In the genomic region with DNA sequence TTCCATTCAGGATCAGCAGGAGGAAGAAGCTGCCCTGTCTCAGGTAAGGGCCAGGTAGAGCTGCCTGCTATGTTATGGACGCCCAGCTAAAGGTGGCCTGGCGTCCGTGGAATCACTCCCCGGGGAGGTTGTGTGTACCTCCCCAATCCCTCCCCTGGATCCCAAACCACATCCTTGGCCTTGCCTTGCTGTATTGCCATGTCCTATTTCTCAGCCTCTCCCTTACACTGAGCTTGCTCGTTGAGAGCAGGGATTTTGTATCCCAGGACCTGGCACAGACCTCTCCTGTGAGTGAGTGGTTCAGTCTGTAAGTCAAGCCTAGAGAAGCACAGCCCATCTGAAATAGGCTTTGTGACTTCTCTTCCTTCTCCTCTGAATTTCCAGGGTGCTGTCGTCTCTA, we compare ENCODE assay signal across 11 cellular contexts. TPM values are rescaled to one million over a fixed set of nuclear protein-coding genes. Genes with fewer than 3 reads are reported as not detected.
DNase-seq lines count a peak whose midpoint lies in the region; ATAC-seq and TF ChIP-seq lines count a peak whose summit lies in the region.
"Had no signal": no experiment of that assay in that cellular context is flagged by ENCODE, and none has a peak within 500 bp of the region (broad histone marks: within the 10 kb centered on the region; RNA-seq: fewer than 3 reads in every experiment).

No MANE protein-coding gene starts in this region.

- POLR2A ChIA-PET in naive thymus-derived CD4-positive, alpha-beta T cell (lab: Charles Lee), result no interaction called here

- DNase-seq in astrocyte of the cerebellum (ENCODE audit: low read depth), result peak; percentile 65
- DNase-seq in left ventricle myocardium inferior, result no peak
- no peak for DNase-seq in gastrocnemius medialis
- DNase-seq in stimulated activated CD8-positive, alpha-beta memory T cell treated with anti-CD3 and anti-CD28 coated beads, Interleukin-4, amount 100 ng/mL, for 48 hours, result no peak
- DNase-seq in naive thymus-derived CD4-positive, alpha-beta T cell, result no peak
- no peak for DNase-seq in NCI-H345 (lab: John Stamatoyannopoulos, UW)
- DNase-seq: activated naive CD4-positive, alpha-beta T cell treated with anti-CD3 and anti-CD28 coated beads for 36 hours; naive B cell had no signal

- H3K9ac ChIP-seq in BLaER1, result peak overlapping the region; percentile 58

- H3K36me3 ChIP-seq in BLaER1, result peaks cover 41% of the 10 kb centered on the region
- H3K36me3 ChIP-seq in left ventricle myocardium inferior, result no peaks in the 10 kb centered on the region
- no peaks in the 10 kb centered on the region for H3K36me3 ChIP-seq in gastrocnemius medialis
- H3K36me3 ChIP-seq in naive thymus-derived CD4-positive, alpha-beta T cell (ENCODE audit: control insufficient read depth in 2 of 3, insufficient read depth in 3 of 3, low read length in 3 of 3), result peaks cover 0 to 5% (median 0%) of the 10 kb centered on the region in 3 experiments

- H3K4me1 ChIP-seq in BLaER1, result peaks cover 72% of the 10 kb centered on the region
- peaks cover 52% of the 10 kb centered on the region for H3K4me1 ChIP-seq in left ventricle myocardium inferior
- H3K4me1 ChIP-seq in gastrocnemius medialis, result peaks cover 12 to 19% of the 10 kb centered on the region in 2 donors
- peaks cover 21 to 26% of the 10 kb centered on the region in 2 donors for H3K4me1 ChIP-seq in naive thymus-derived CD4-positive, alpha-beta T cell (ENCODE audit: control insufficient read depth in 2 of 2, insufficient read depth in 2 of 2, low read length in 2 of 2)

- H3K27ac ChIP-seq in BLaER1 (peak overlapping the region; percentile 70), left ventricle myocardium inferior (replicated peaks) (peak overlapping the region; percentile 82), gastrocnemius medialis (peak overlapping the region; percentile 54 to 83 (median 68))
- H3K27ac ChIP-seq in naive thymus-derived CD4-positive, alpha-beta T cell (ENCODE audit: low read depth, low read length), result no peak overlapping the region

- H3K9me3 ChIP-seq in BLaER1, result no peaks in the 10 kb centered on the region
- H3K9me3 ChIP-seq in left ventricle myocardium inferior (replicated peaks), result no peaks in the 10 kb centered on the region
- H3K9me3 ChIP-seq in gastrocnemius medialis, result no peaks in the 10 kb centered on the region
- H3K9me3 ChIP-seq in naive thymus-derived CD4-positive, alpha-beta T cell (ENCODE audit: control insufficient read depth in 2 of 3, low read length in 3 of 3), result no peaks in the 10 kb centered on the region

- no peaks in the 10 kb centered on the region for H3K9me3 Mint-ChIP-seq in naive thymus-derived CD4-positive, alpha-beta T cell
- H3K9me3 Mint-ChIP-seq: activated naive CD4-positive, alpha-beta T cell treated with anti-CD3 and anti-CD28 coated beads for 36 hours; naive B cell; WTC11 had no signal

- no peak for TF ChIP-seq POLR2A in gastrocnemius medialis (IDR thresholded peaks at IDR 0.05)

- H4K20me1 ChIP-seq in BLaER1, result peaks cover 16% of the 10 kb centered on the region; the same call in 1 of the 2 replicates

- no peak overlapping the region for H3K4me3 Mint-ChIP-seq in naive thymus-derived CD4-positive, alpha-beta T cell
- H3K4me3 Mint-ChIP-seq: activated naive CD4-positive, alpha-beta T cell treated with anti-CD3 and anti-CD28 coated beads for 36 hours; naive B cell; WTC11 had no signal

- peak overlapping the region; percentile 90 for H3K4me2 ChIP-seq in BLaER1

- TF ChIP-seq CTCF in astrocyte of the cerebellum (IDR thresholded peaks at IDR 0.05; ENCODE audit: low read depth, low read length, missing control alignments) (no peak), left ventricle myocardium inferior (IDR thresholded peaks at IDR 0.05; ENCODE audit: borderline replicate concordance) (no peak), gastrocnemius medialis (IDR thresholded peaks at IDR 0.05 in 4 of 5, conservative IDR thresholded peaks at IDR 0.05 in 1 of 5) (no peak)

- H3K36me3 Mint-ChIP-seq in naive thymus-derived CD4-positive, alpha-beta T cell, result peaks cover 0 to 12% (median 0%) of the 10 kb centered on the region in 5 donors
- H3K36me3 Mint-ChIP-seq: WTC11 had no signal

- H3K27me3 Mint-ChIP-seq in naive thymus-derived CD4-positive, alpha-beta T cell, result no peaks in the 10 kb centered on the region
- H3K27me3 Mint-ChIP-seq: naive B cell had no signal

- H3K27me3 ChIP-seq in BLaER1, result no peaks in the 10 kb centered on the region; the same call in 1 of the 2 replicates
- peaks cover 7% of the 10 kb centered on the region for H3K27me3 ChIP-seq in left ventricle myocardium inferior (ENCODE audit: low read depth)
- no peaks in the 10 kb centered on the region for H3K27me3 ChIP-seq in gastrocnemius medialis
- no peaks in the 10 kb centered on the region for H3K27me3 ChIP-seq in naive thymus-derived CD4-positive, alpha-beta T cell (ENCODE audit: control insufficient read depth in 2 of 2, insufficient read depth in 2 of 2, low read length in 2 of 2)

- in situ Hi-C loops in astrocyte of the cerebellum (cut with HindIII; ENCODE audit: low sequenced_read_pairs), result loop anchor here (25.0 kb wide), 1 partner anchor 644 kb away; no protein-coding TSS in a partner anchor
- in situ Hi-C loops in gastrocnemius medialis (cut with MboI; ENCODE audit: low sequenced_read_pairs in 4 of 4), result no loop called here

- H3K4me1 Mint-ChIP-seq in naive thymus-derived CD4-positive, alpha-beta T cell, result peaks cover 6 to 38% (median 26%) of the 10 kb centered on the region in 7 donors

- H3K27ac Mint-ChIP-seq in naive thymus-derived CD4-positive, alpha-beta T cell, result no peak overlapping the region
- H3K27ac Mint-ChIP-seq: activated naive CD4-positive, alpha-beta T cell treated with anti-CD3 and anti-CD28 coated beads for 36 hours; WTC11 had no signal

- ATAC-seq in gastrocnemius medialis, result peak in 1 of 2 donors; percentile 15
- no peak for ATAC-seq in naive thymus-derived CD4-positive, alpha-beta T cell
- ATAC-seq in GM19397 (IDR thresholded peaks at IDR 0.05; ENCODE audit: unreplicated experiment), result no peak
- ATAC-seq: WTC11 had no signal

- H3K4me3 ChIP-seq in BLaER1, result 0 out of 2 replicates have a peak overlapping the region, but pooled peaks have one; percentile 6
- no peak overlapping the region for H3K4me3 ChIP-seq in astrocyte of the cerebellum (ENCODE audit: low read depth, low read length)
- H3K4me3 ChIP-seq in left ventricle myocardium inferior, result no peak overlapping the region
- H3K4me3 ChIP-seq in gastrocnemius medialis, result no peak overlapping the region
- no peak overlapping the region for H3K4me3 ChIP-seq in naive thymus-derived CD4-positive, alpha-beta T cell (ENCODE audit: low read length)

- intact Hi-C loops in left ventricle myocardium inferior (cut with micrococcal nuclease), result no loop called here
- intact Hi-C loops in gastrocnemius medialis (cut with DNase I; ENCODE audit: low total_unique reads), result no loop called here
- intact Hi-C loops in naive thymus-derived CD4-positive, alpha-beta T cell (cut with micrococcal nuclease), result no loop called here

- CTCF ChIA-PET in naive thymus-derived CD4-positive, alpha-beta T cell (lab: Charles Lee), result no interaction called here

RNA-seq across cellular contexts. Expression of a gene that starts 53.9 kb away (rescaled TPM):
- total RNA-seq in left ventricle myocardium inferior (12.9 TPM), gastrocnemius medialis (10 to 100 TPM in 3 of 4 donors, 1 to 10 TPM in 1; 9.8 to 14.4 (median 11.3) TPM)
- total RNA-seq in naive thymus-derived CD4-positive, alpha-beta T cell, result 10 to 100 TPM; 14.7 to 22.2 (median 20.6) TPM
- 1 to 10 TPM; 7.9 to 9.6 TPM for polyA plus RNA-seq in naive thymus-derived CD4-positive, alpha-beta T cell
